Comparison of ENCODE assay signal across 8 cellular contexts in the genomic region with DNA sequence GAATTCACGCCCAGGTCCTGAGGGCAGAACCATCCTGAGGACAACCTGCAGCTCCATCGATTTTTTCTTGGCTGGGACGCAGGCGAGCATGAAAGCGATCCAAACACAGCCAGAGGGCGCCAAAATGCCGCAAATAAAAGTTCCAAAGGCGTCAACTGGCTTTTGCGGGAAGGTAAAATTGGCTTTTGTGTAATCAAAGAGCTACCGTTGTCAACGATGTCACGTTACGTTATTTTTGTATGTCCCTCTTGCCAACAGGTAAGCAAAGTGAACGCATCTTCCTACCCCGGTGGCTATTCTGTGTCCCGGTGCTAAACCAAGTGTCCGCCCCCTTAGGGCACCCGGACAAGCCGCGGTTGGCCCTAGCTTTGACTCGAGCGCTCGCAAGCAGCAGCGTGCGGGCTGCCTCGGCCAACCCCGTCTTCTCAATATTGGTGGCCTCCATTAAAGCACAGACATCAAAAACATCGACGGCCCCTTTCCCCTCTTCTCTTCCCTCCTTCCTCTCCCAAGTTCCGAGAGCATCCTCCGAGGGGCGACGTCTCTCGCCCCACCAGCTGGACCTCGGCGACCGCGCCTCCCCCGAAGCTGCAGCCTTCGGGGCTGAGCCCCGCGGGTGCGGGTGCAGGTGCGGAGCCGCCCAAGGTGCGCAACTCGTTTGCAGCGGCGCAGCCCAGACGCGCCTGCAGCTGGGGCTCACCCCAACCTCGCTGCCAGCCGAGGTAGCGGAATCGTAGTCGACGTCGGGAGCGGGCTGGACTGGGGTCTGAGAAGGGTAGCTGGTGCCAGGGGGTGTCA. TPM values are rescaled to one million over a fixed set of nuclear protein-coding genes. Genes with fewer than 3 reads are reported as not detected.
DNase-seq lines count a peak whose midpoint lies in the region; ATAC-seq, FAIRE-seq and TF ChIP-seq lines count a peak whose summit lies in the region.

No MANE protein-coding gene starts in this region.

- no peaks in the 10 kb centered on the region for H3K9me3 ChIP-seq in keratinocyte (ENCODE audit: control insufficient read depth, low read depth, low read length)
- H3K9me3 ChIP-seq in spleen: no peaks in the 10 kb centered on the region

- ATAC-seq in GM18867 (IDR thresholded peaks at IDR 0.05; ENCODE audit: unreplicated experiment) (peak; percentile 47), HG03064 (IDR thresholded peaks at IDR 0.05; ENCODE audit: low read depth, unreplicated experiment) (peak; percentile 40)

- peak overlapping the region; percentile 95 for H3K27ac Mint-ChIP-seq in chondrocyte (ENCODE audit: unreplicated experiment)

- no peaks in the 10 kb centered on the region for H3K27me3 Mint-ChIP-seq in chondrocyte (ENCODE audit: low read depth)

- peaks cover 14% of the 10 kb centered on the region for H3K4me1 ChIP-seq in keratinocyte (ENCODE audit: control insufficient read depth, extremely low read depth, insufficient read depth, low read length)
- H3K4me1 ChIP-seq in spleen: peaks cover 2 to 72% (median 27%) of the 10 kb centered on the region in 6 donors

- H3K4me2 ChIP-seq in keratinocyte (ENCODE audit: control insufficient read depth, extremely low read depth, insufficient read depth, low read depth, low read length): peak overlapping the region; percentile 98

- DNase-seq in AG09309 (ENCODE audit: low read depth) (no peak), NCI-H2029 (lab: John Stamatoyannopoulos, UW) (peak; percentile 69), T-helper 9 cell (peak; percentile 2), chondrocyte (ENCODE audit: low spot score) (no peak), keratinocyte (ENCODE audit: low read depth, low spot score) (no peak), spleen (peak; percentile 93)

- 1 to 2% (median 2%) methylated on average over 59 of the region's 59 CpGs for WGBS in spleen, 5 donors

- peak; percentile 94 for FAIRE-seq in keratinocyte (lab: Jason Lieb, UNC)

- H3K9me3 Mint-ChIP-seq in chondrocyte (ENCODE audit: low read depth): no peaks in the 10 kb centered on the region

- peak overlapping the region; percentile 81 for H3K4me3 Mint-ChIP-seq in chondrocyte (ENCODE audit: unreplicated experiment)

- H3K27ac ChIP-seq in keratinocyte (ENCODE audit: control insufficient read depth, insufficient read depth, low read length) (no peak overlapping the region), spleen (peak overlapping the region in 7 of 8 donors; percentile 77 to 96 (median 88))

- TF ChIP-seq POLR2A in spleen (IDR thresholded peaks at IDR 0.05): no peak

- dilution Hi-C loops in keratinocyte (cut with MboI; ENCODE audit: extremely low pct_ligation_motif_present, low sequenced_read_pairs): no loop called here

- H3K4me3 ChIP-seq in AG09309 (ENCODE audit: control insufficient read depth, low read depth, low read length) (peak overlapping the region; percentile 54), keratinocyte (ENCODE audit: control insufficient read depth in 2 of 3, extremely low read depth in 1 of 3, insufficient read depth in 2 of 3, low read depth in 1 of 3, low read length in 3 of 3) (peak overlapping the region; percentile 70 to 89 (median 76)), spleen (peak overlapping the region; percentile 25 to 87 (median 46))

- H3K36me3 ChIP-seq in keratinocyte (ENCODE audit: control insufficient read depth in 2 of 2, extremely low read depth in 1 of 2, insufficient read depth in 2 of 2, low read length in 2 of 2) (peaks cover 0 to 7% of the 10 kb centered on the region in 2 experiments), spleen (no peaks in the 10 kb centered on the region)

- peak overlapping the region; percentile 37 for H3K9ac ChIP-seq in keratinocyte (ENCODE audit: control insufficient read depth, extremely low read depth, insufficient read depth, low read length)

- H2AFZ ChIP-seq in keratinocyte (ENCODE audit: control insufficient read depth, low read length): peak overlapping the region; percentile 88

- no peaks in the 10 kb centered on the region for H3K9me1 ChIP-seq in keratinocyte (ENCODE audit: control insufficient read depth, extremely low read depth, insufficient read depth, low read length)

- H4K20me1 ChIP-seq in keratinocyte (ENCODE audit: control insufficient read depth, extremely low read depth, insufficient read depth, low read length): no peaks in the 10 kb centered on the region

- peaks cover 39% of the 10 kb centered on the region for H3K4me1 Mint-ChIP-seq in chondrocyte (ENCODE audit: low read depth)

- peaks cover 3% of the 10 kb centered on the region for H3K36me3 Mint-ChIP-seq in chondrocyte (ENCODE audit: low read depth)

- H3K79me2 ChIP-seq in keratinocyte (ENCODE audit: control insufficient read depth, insufficient read depth, low read length): peaks cover 34% of the 10 kb centered on the region

- intact Hi-C loops in spleen (cut with DNase I; ENCODE audit: low total_unique reads): loop anchor here (10.0 kb wide), 1 partner anchor 1098 kb away; no protein-coding TSS in a partner anchor

- H3K27me3 ChIP-seq in keratinocyte (ENCODE audit: control insufficient read depth, extremely low read depth, insufficient read depth, low read length) (no peaks in the 10 kb centered on the region), spleen (replicated peaks in 1 of 7) (peaks cover 0 to 46% (median 18%) of the 10 kb centered on the region in 7 donors)

- TF ChIP-seq CTCF in AG09309 (IDR thresholded peaks at IDR 0.05; ENCODE audit: control insufficient read depth, insufficient read depth, low read depth, low read length, missing control alignments) (peak; percentile 80), chondrocyte (IDR thresholded peaks at IDR 0.05) (peak; percentile 97), keratinocyte (optimal IDR thresholded peaks at IDR 0.05 in 1 of 3, IDR thresholded peaks at IDR 0.05 in 1 of 3, conservative IDR thresholded peaks at IDR 0.05 in 1 of 3; ENCODE audit: extremely low read depth in 1 of 3, insufficient read depth in 2 of 3, low read length in 3 of 3) (peak; percentile 69 to 82 (median 80)), spleen (IDR thresholded peaks at IDR 0.05 in 8 of 11, conservative IDR thresholded peaks at IDR 0.05 in 3 of 11) (peak; percentile 67 to 90 (median 82))

RNA-seq across cellular contexts. Expression of gene BASP1, which starts 1.1 kb away (rescaled TPM):
- total RNA-seq in chondrocyte: 181 to 189 TPM (median 182 TPM) in 3 replicates
- 112 to 155 TPM (median 127 TPM) in 3 replicates for polyA plus RNA-seq in keratinocyte
- 7.3 TPM for polyA plus RNA-seq in keratinocyte (2011; ENCODE audit: low read depth)
- polyA plus RNA-seq in keratinocyte (2011; cell fraction: cytosol; rRNA removed): 162 and 198 TPM in 2 replicates
- polyA plus RNA-seq in keratinocyte (2011; cell fraction: nucleus; rRNA removed): 97.7 and 103 TPM in 2 replicates
- polyA plus RNA-seq in keratinocyte (2012; ENCODE audit: low replicate concordance): 62.0 and 137 TPM in 2 replicates
- polyA minus RNA-seq in keratinocyte: 12.0 to 36.1 TPM (median 24.9 TPM) in 3 replicates
- polyA minus RNA-seq in keratinocyte (2011; cell fraction: cytosol; rRNA and poly(A)+ RNA removed): 76.9 TPM
- 19.1 and 25.1 TPM in 2 replicates for polyA minus RNA-seq in keratinocyte (2011; cell fraction: nucleus; rRNA and poly(A)+ RNA removed)
- 100 to 1,000 TPM in 5 of 7 donors, 10 to 100 TPM in 2; 81.8 to 168 (median 114) TPM for total RNA-seq in spleen
- 10 to 100 TPM; 44.5 to 64.9 (median 51.1) TPM for polyA plus RNA-seq in spleen

Comparison
In these comparisons a context has a peak if more than half of its experiments do, and no peak if none do; other contexts are left out.
1. DNase-seq: peak in NCI-H2029 (single experiment), T-helper 9 cell (single experiment) and spleen (single experiment); none in AG09309 (single experiment), chondrocyte (single experiment) and keratinocyte (single experiment).
2. Peak in every context shown above with its lines, with median percentiles within 50 percentile points of each other: H3K4me3 ChIP-seq and CTCF ChIP-seq.